ENCODE assay signal across 23 cellular contexts in genomic region chr1:112435448-112435847, GRCh38.
"Had no signal": no experiment of that assay in that cellular context is flagged by ENCODE, and none has a peak within 500 bp of the region (broad histone marks: within the 10 kb centered on the region; RNA-seq: fewer than 3 reads in every experiment).

No MANE protein-coding gene starts in this region.

- DNase-seq: activated CD4-positive, alpha-beta T cell treated with anti-CD3 and anti-CD28 coated beads for 36 hours; activated CD4-positive, CD25-positive, alpha-beta regulatory T cell; activated CD8-positive, alpha-beta memory T cell treated with anti-CD3 and anti-CD28 coated beads, Interleukin-2, amount 10 ng/mL, durations not matched to agents 7 days and 5 days; activated CD8-positive, alpha-beta T cell treated with anti-CD3 and anti-CD28 coated beads, Interleukin-2, amount 10 ng/mL, durations not matched to agents 7 days and 5 days; activated T-cell treated with anti-CD3 and anti-CD28 coated beads, Interleukin-2, amount 50 U/mL, for 48 hours; central memory CD4-positive, alpha-beta T cell; endodermal cell; hypothalamus; immature natural killer cell; mammary epithelial cell; sigmoid colon; SK-N-SH; small intestine; stimulated activated CD4-positive, alpha-beta T cell treated with anti-CD3 and anti-CD28 coated beads, Interleukin-4, amount 100 ng/mL, for 4 hours; stimulated activated CD8-positive, alpha-beta memory T cell treated with anti-CD3 and anti-CD28 coated beads, Interleukin-4, amount 100 ng/mL, for 48 hours; stimulated activated naive CD8-positive, alpha-beta T cell treated with anti-CD3 and anti-CD28 coated beads, Interleukin-15, amount 100 ng/mL, for 72 hours; T-helper 17 cell; tibial artery had no signal

- H3K4me3 ChIP-seq: breast epithelium, sigmoid colon, tibial artery had no signal

- H3K9me3 ChIP-seq: breast epithelium, sigmoid colon, SK-N-SH, tibial artery had no signal

- H3K27me3 ChIP-seq: breast epithelium, sigmoid colon, tibial artery had no signal

- FAIRE-seq: frontal cortex, small intestine, urothelium cell line had no signal

- H3K36me3 ChIP-seq: breast epithelium, sigmoid colon, tibial artery had no signal

- ATAC-seq: activated CD4-positive, alpha-beta T cell treated with anti-CD3 and anti-CD28 coated beads for 36 hours; activated CD8-positive, alpha-beta memory T cell treated with anti-CD3 and anti-CD28 coated beads, Interleukin-2, amount 10 ng/mL, durations not matched to agents 7 days and 5 days; activated CD8-positive, alpha-beta T cell treated with anti-CD3 and anti-CD28 coated beads, Interleukin-2, amount 10 ng/mL, durations not matched to agents 7 days and 5 days; activated naive CD4-positive, alpha-beta T cell treated with anti-CD3 and anti-CD28 coated beads, Interleukin-2, amount 50 U/mL, for 72 hours; stimulated activated memory B cell treated with anti-CD40 and anti-IgM and Interleukin-4, amounts not matched to agents 10 μg/mL and 1 μg/mL and 100 μg/mL, for 72 hours; stimulated activated naive CD8-positive, alpha-beta T cell treated with anti-CD3 and anti-CD28 coated beads, Interleukin-15, amount 100 ng/mL, for 72 hours; T-helper 17 cell had no signal

- H3K4me1 ChIP-seq: breast epithelium had no signal

- H3K4me2 ChIP-seq: SK-N-SH had no signal

- H3K9ac ChIP-seq: SK-N-SH had no signal
